In the genomic region with DNA sequence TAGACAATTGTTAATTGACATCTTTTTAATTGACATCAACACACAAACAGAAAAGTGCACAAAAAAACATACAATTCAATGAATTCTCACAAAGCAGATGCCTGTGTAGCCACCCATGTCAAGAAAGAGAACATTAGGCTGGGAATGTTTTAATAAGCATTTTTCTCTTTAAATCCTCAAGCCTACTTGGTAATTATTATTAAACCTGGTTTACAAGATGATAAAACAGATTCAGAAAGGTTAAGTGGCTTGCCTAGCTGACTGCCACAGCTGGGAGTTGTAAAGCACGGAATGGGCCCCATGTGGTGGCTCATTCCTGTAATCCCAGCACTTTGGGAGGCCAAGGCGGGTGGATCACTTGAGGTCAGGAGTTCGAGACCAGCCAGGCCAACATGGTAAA, we compare ENCODE assay signal across 28 cellular contexts.
"Had no signal": no experiment of that assay in that cellular context is flagged by ENCODE, and none has a peak within 500 bp of the region (broad histone marks: within the 10 kb centered on the region; RNA-seq: fewer than 3 reads in every experiment).

No MANE protein-coding gene starts in this region.

- H3K9me3 ChIP-seq: gastrocnemius medialis, psoas muscle, right lobe of liver, thoracic aorta, transverse colon, upper lobe of right lung, uterus had no signal

- H3K36me3 ChIP-seq: gastrocnemius medialis, right lobe of liver, thoracic aorta, transverse colon, upper lobe of right lung, uterus had no signal

- H3K27ac Mint-ChIP-seq: effector memory CD8-positive, alpha-beta T cell; memory B cell; naive thymus-derived CD4-positive, alpha-beta T cell; stimulated activated naive B cell treated with anti-CD40 and anti-IgM and Interleukin-4, amounts not matched to agents 10 μg/mL and 1 μg/mL and 100 μg/mL, for 72 hours; stimulated activated naive CD8-positive, alpha-beta T cell treated with anti-CD3 and anti-CD28 coated beads, Interleukin-15, Interleukin-2, amounts not matched to agents 100 ng/mL and 50 ng/mL, for 24 hours had no signal

- H3K4me1 ChIP-seq: gastrocnemius medialis, psoas muscle, right lobe of liver, transverse colon, uterus had no signal

- ATAC-seq: effector memory CD8-positive, alpha-beta T cell; gastrocnemius medialis; left colon; naive thymus-derived CD4-positive, alpha-beta T cell; psoas muscle; right lobe of liver; stimulated activated naive B cell treated with anti-CD40 and anti-IgM and Interleukin-4, amounts not matched to agents 10 μg/mL and 1 μg/mL and 100 μg/mL, for 72 hours; upper lobe of right lung had no signal

- H3K27ac ChIP-seq: coronary artery, gastrocnemius medialis, psoas muscle, right lobe of liver, thoracic aorta, transverse colon, upper lobe of right lung, uterus had no signal

- H3K27me3 ChIP-seq: gastrocnemius medialis, right lobe of liver, transverse colon, upper lobe of right lung, uterus had no signal

- DNase-seq: dermis blood vessel endothelial cell; effector memory CD8-positive, alpha-beta T cell; foreskin fibroblast; gastrocnemius medialis; head of caudate nucleus; kidney; left colon; midbrain; naive thymus-derived CD4-positive, alpha-beta T cell; nephron progenitor cell; nucleus accumbens; posterior cingulate gyrus; psoas muscle; retina; right lobe of liver; small intestine; stimulated activated CD4-positive, alpha-beta T cell treated with anti-CD3 and anti-CD28 coated beads, Interleukin-15, amount 100 ng/mL, for 24 hours; stimulated activated CD4-positive, alpha-beta T cell treated with anti-CD3 and anti-CD28 coated beads, Interleukin-2, amount 100 ng/mL, for 48 hours; stimulated activated naive B cell treated with anti-CD40 and anti-IgM and Interleukin-4, amounts not matched to agents 10 μg/mL and 1 μg/mL and 100 μg/mL, for 72 hours; transverse colon; upper lobe of right lung; uterus had no signal

- H3K4me3 ChIP-seq: coronary artery, gastrocnemius medialis, lung, psoas muscle, right lobe of liver, thoracic aorta, transverse colon, upper lobe of right lung, uterus had no signal

- H3K4me3 Mint-ChIP-seq: central memory CD8-positive, alpha-beta T cell; effector memory CD8-positive, alpha-beta T cell; memory B cell; naive thymus-derived CD4-positive, alpha-beta T cell; nephron progenitor cell; stimulated activated naive B cell treated with anti-CD40 and anti-IgM and Interleukin-4, amounts not matched to agents 10 μg/mL and 1 μg/mL and 100 μg/mL, for 72 hours; stimulated activated naive CD8-positive, alpha-beta T cell treated with anti-CD3 and anti-CD28 coated beads, Interleukin-15, Interleukin-2, amounts not matched to agents 100 ng/mL and 50 ng/mL, for 24 hours had no signal

- H3K9me3 Mint-ChIP-seq: effector memory CD8-positive, alpha-beta T cell; stimulated activated naive CD8-positive, alpha-beta T cell treated with anti-CD3 and anti-CD28 coated beads, Interleukin-15, Interleukin-2, amounts not matched to agents 100 ng/mL and 50 ng/mL, for 24 hours had no signal

- H3K36me3 Mint-ChIP-seq: memory B cell; naive thymus-derived CD4-positive, alpha-beta T cell had no signal

- H3K4me1 Mint-ChIP-seq: central memory CD8-positive, alpha-beta T cell; naive thymus-derived CD4-positive, alpha-beta T cell; stimulated activated naive B cell treated with anti-CD40 and anti-IgM and Interleukin-4, amounts not matched to agents 10 μg/mL and 1 μg/mL and 100 μg/mL, for 72 hours had no signal
